ENCODE assay signal across 27 cellular contexts in the genomic region with DNA sequence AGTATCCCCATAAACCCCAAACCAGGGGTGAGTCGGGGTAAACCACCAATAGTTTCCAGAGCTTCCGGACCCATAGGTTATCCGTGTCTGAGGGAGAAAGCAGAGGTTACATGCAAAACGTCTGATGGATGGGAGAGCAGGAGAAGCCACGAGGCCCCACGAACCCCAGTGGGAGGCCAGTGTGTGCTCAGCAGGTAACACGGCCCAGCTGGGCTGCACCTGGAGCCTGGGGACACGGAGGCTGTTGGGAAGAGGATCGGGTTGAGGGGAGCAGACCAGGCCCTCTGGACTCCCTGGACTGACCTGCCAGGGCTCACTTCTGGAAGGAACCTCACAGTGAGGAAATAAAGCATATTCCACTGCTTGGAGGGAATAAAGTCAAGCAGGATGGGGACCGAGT.
DNase-seq lines count a peak whose midpoint lies in the region; ATAC-seq, FAIRE-seq and TF ChIP-seq lines count a peak whose summit lies in the region.
"Had no signal": no experiment of that assay in that cellular context is flagged by ENCODE, and none has a peak within 500 bp of the region (broad histone marks: within the 10 kb centered on the region; RNA-seq: fewer than 3 reads in every experiment).

No MANE protein-coding gene starts in this region.

- peak overlapping the region; percentile 80; the same call in 1 of the 2 replicates for H3K27ac Mint-ChIP-seq in GM23338
- peak overlapping the region; percentile 4 for H3K27ac Mint-ChIP-seq in activated T-helper 17 cell treated with anti-CD3 and anti-CD28 coated beads, Interleukin-2, amount 50 U/mL, for 72 hours
- H3K27ac Mint-ChIP-seq in stimulated activated naive B cell treated with anti-CD40 and anti-IgM and Interleukin-4, amounts not matched to agents 10 μg/mL and 1 μg/mL and 100 μg/mL, for 72 hours: peak overlapping the region; percentile 39
- no peak overlapping the region for H3K27ac Mint-ChIP-seq in activated naive CD8-positive, alpha-beta T cell treated with anti-CD3 and anti-CD28 coated beads, Interleukin-2, amount 50 U/mL, for 24 hours
- no peak overlapping the region for H3K27ac Mint-ChIP-seq in CD8-positive, alpha-beta memory T cell
- H3K27ac Mint-ChIP-seq: CD8-positive, alpha-beta T cell; HFFc6 had no signal

- no peaks in the 10 kb centered on the region for H3K36me3 ChIP-seq in GM23338 (ENCODE audit: insufficient read depth)
- H3K36me3 ChIP-seq in HepG2 (replicated peaks in 1 of 2; ENCODE audit: control insufficient read depth in 1 of 2, insufficient read depth in 2 of 2, low read length in 2 of 2): peaks cover 21 to 32% of the 10 kb centered on the region in 2 experiments
- H3K36me3 ChIP-seq in CD8-positive, alpha-beta memory T cell (ENCODE audit: insufficient read depth, low read length): peaks cover 2% of the 10 kb centered on the region

- H3F3A ChIP-seq in GM23338 (replicated peaks; ENCODE audit: low read depth): no peaks in the 10 kb centered on the region

- H3K4me2 ChIP-seq in GM23338 (no peak overlapping the region), HepG2 (ENCODE audit: low read depth, low read length) (no peak overlapping the region)
- H3K4me2 ChIP-seq: BLaER1 treated with 17β-estradiol and CSF1 and Interleukin-3, amounts not matched to agents 10 nM and 100 nM had no signal

- no peak for TF ChIP-seq POLR2A in HepG2 (IDR thresholded peaks at IDR 0.05; ENCODE audit: insufficient read depth in 1 of 2, low read depth in 2 of 2, low read length in 2 of 2)

- no peak for TF ChIP-seq EP300 in HepG2 (IDR thresholded peaks at IDR 0.05; ENCODE audit: low read depth in 2 of 2, low read length in 2 of 2)
- TF ChIP-seq EP300 in HepG2 (CRISPR knock-in tag; IDR thresholded peaks at IDR 0.05; ENCODE audit: borderline replicate concordance): no peak

- H2AFZ ChIP-seq in GM23338 (no peak overlapping the region), HepG2 (ENCODE audit: low read length) (no peak overlapping the region)

- DNase-seq in GM23338 (ENCODE audit: low spot score): no peak
- DNase-seq in HepG2 (ENCODE audit: low spot score): no peak
- no peak for DNase-seq in stimulated activated naive B cell treated with anti-CD40 and anti-IgM and Interleukin-4, amounts not matched to agents 10 μg/mL and 1 μg/mL and 100 μg/mL, for 72 hours
- no peak for DNase-seq in activated naive CD8-positive, alpha-beta T cell treated with anti-CD3 and anti-CD28 coated beads, Interleukin-2, amount 50 U/mL, for 24 hours
- no peak for DNase-seq in midbrain (lab: John Stamatoyannopoulos, UW)
- DNase-seq in OCI-M2 (lab: John Stamatoyannopoulos, UW; ENCODE audit: unreplicated experiment): no peak
- DNase-seq in CD8-positive, alpha-beta memory T cell: no peak
- DNase-seq: ACHN; CD8-positive, alpha-beta T cell; DMS53; EL; GF-D8; HFFc6; MG63; NCI-H1048; NCI-H1417 treated with DMSO at 0.1 percent for 48 hours; NCI-H2029; NCI-H2171; NCI-H345; NCI-H524 treated with DMSO at 0.1 percent for 48 hours; OCI-M1; SHP77 had no signal

- H3K4me3 ChIP-seq in GM23338 (no peak overlapping the region), HepG2 (replicated peaks in 1 of 3; ENCODE audit: insufficient read depth in 1 of 3, low read depth in 2 of 3, low read length in 3 of 3) (no peak overlapping the region)
- H3K4me3 ChIP-seq in CD8-positive, alpha-beta memory T cell (ENCODE audit: low read length): no peak overlapping the region
- H3K4me3 ChIP-seq: BLaER1 treated with 17β-estradiol and CSF1 and Interleukin-3, amounts not matched to agents 10 nM and 100 nM; MG63 had no signal

- no peaks in the 10 kb centered on the region for H3K9me2 ChIP-seq in GM23338 (ENCODE audit: insufficient read depth)

- in situ Hi-C loops in HepG2 (cut with HindIII; ENCODE audit: extremely low pct_ligation_motif_present, low pct_unique_long_range_greater_than_20kb): no loop called here

- peaks cover 4% of the 10 kb centered on the region for H3K27me3 Mint-ChIP-seq in GM23338 (ENCODE audit: insufficient read depth, low read depth, poor library complexity)
- H3K27me3 Mint-ChIP-seq in activated T-helper 17 cell treated with anti-CD3 and anti-CD28 coated beads, Interleukin-2, amount 50 U/mL, for 72 hours: no peaks in the 10 kb centered on the region
- H3K27me3 Mint-ChIP-seq in stimulated activated naive B cell treated with anti-CD40 and anti-IgM and Interleukin-4, amounts not matched to agents 10 μg/mL and 1 μg/mL and 100 μg/mL, for 72 hours: no peaks in the 10 kb centered on the region
- no peaks in the 10 kb centered on the region for H3K27me3 Mint-ChIP-seq in activated naive CD8-positive, alpha-beta T cell treated with anti-CD3 and anti-CD28 coated beads, Interleukin-2, amount 50 U/mL, for 24 hours
- H3K27me3 Mint-ChIP-seq in CD8-positive, alpha-beta memory T cell: no peaks in the 10 kb centered on the region

- H3K9ac ChIP-seq in HepG2 (ENCODE audit: insufficient read depth, low read depth, low read length): no peak overlapping the region
- H3K9ac ChIP-seq: BLaER1 treated with 17β-estradiol and CSF1 and Interleukin-3, amounts not matched to agents 10 nM and 100 nM had no signal

- no peak overlapping the region for H3K27ac ChIP-seq in GM23338 (ENCODE audit: low read depth)
- H3K27ac ChIP-seq in HepG2 (ENCODE audit: extremely low read length, insufficient read depth, low read length): no peak overlapping the region
- no peak overlapping the region for H3K27ac ChIP-seq in CD8-positive, alpha-beta memory T cell (ENCODE audit: low read depth, low read length)
- H3K27ac ChIP-seq: BLaER1 treated with 17β-estradiol and CSF1 and Interleukin-3, amounts not matched to agents 10 nM and 100 nM had no signal

- WGBS in HepG2 (ENCODE audit: low lambda C conversion rate): 92% methylated on average over 10 of the region's 10 CpGs

- TF ChIP-seq RAD21 in HepG2 (CRISPR knock-in tag; IDR thresholded peaks at IDR 0.05): no peak

- no peaks in the 10 kb centered on the region; the same call in 1 of the 2 replicates for H4K20me1 ChIP-seq in GM23338 (replicated peaks; ENCODE audit: insufficient read depth)
- no peaks in the 10 kb centered on the region for H4K20me1 ChIP-seq in HepG2 (ENCODE audit: insufficient read depth, low read length)

- FAIRE-seq in HepG2 (lab: Jason Lieb, UNC): no peak
- FAIRE-seq: D721Med, GM19239, H54 had no signal

- H3K27me3 ChIP-seq in GM23338 (ENCODE audit: insufficient read depth): no peaks in the 10 kb centered on the region
- H3K27me3 ChIP-seq in HepG2 (ENCODE audit: control insufficient read depth in 1 of 2, insufficient read depth in 2 of 2, low read length in 2 of 2): no peaks in the 10 kb centered on the region
- no peaks in the 10 kb centered on the region for H3K27me3 ChIP-seq in CD8-positive, alpha-beta memory T cell (ENCODE audit: insufficient read depth, low read length, poor library complexity, severe bottlenecking)
- H3K27me3 ChIP-seq: BLaER1 treated with 17β-estradiol and CSF1 and Interleukin-3, amounts not matched to agents 10 nM and 100 nM; MG63 had no signal

- CTCF ChIA-PET in HepG2 (lab: Yijun Ruan, JAX; ENCODE audit: low intra/inter-chr PET ratio, low total read pairs): no interaction called here
- CTCF ChIA-PET in CD8-positive, alpha-beta memory T cell (lab: Charles Lee): no interaction called here

- no peak for TF ChIP-seq CTCF in GM23338 (conservative IDR thresholded peaks at IDR 0.05; ENCODE audit: low read depth in 2 of 2)
- TF ChIP-seq CTCF in HepG2 (CRISPR knock-in tag; IDR thresholded peaks at IDR 0.05): no peak

- no TSS peak for BruUV-seq in HepG2 (replicated peaks; lab: Mats Ljungman, UMichigan)

- H3K4me1 ChIP-seq in GM23338 (ENCODE audit: insufficient read depth) (no peaks in the 10 kb centered on the region), HepG2 (ENCODE audit: insufficient read depth, low read length) (peaks cover 7% of the 10 kb centered on the region; the same call in 1 of the 2 replicates)
- no peaks in the 10 kb centered on the region for H3K4me1 ChIP-seq in CD8-positive, alpha-beta memory T cell (ENCODE audit: insufficient read depth, low read length)

- ATAC-seq in GM23338 (no peak), HepG2 (no peak)
- no peak for ATAC-seq in activated T-helper 17 cell treated with anti-CD3 and anti-CD28 coated beads, Interleukin-2, amount 50 U/mL, for 72 hours (replicated peaks)
- no peak for ATAC-seq in stimulated activated naive B cell treated with anti-CD40 and anti-IgM and Interleukin-4, amounts not matched to agents 10 μg/mL and 1 μg/mL and 100 μg/mL, for 72 hours (replicated peaks)
- no peak for ATAC-seq in activated naive CD8-positive, alpha-beta T cell treated with anti-CD3 and anti-CD28 coated beads, Interleukin-2, amount 50 U/mL, for 24 hours
- ATAC-seq: CD8-positive, alpha-beta T cell had no signal

- H3K4me3 Mint-ChIP-seq in GM23338: no peak overlapping the region
- H3K4me3 Mint-ChIP-seq in activated T-helper 17 cell treated with anti-CD3 and anti-CD28 coated beads, Interleukin-2, amount 50 U/mL, for 72 hours: no peak overlapping the region
- no peak overlapping the region for H3K4me3 Mint-ChIP-seq in stimulated activated naive B cell treated with anti-CD40 and anti-IgM and Interleukin-4, amounts not matched to agents 10 μg/mL and 1 μg/mL and 100 μg/mL, for 72 hours
- H3K4me3 Mint-ChIP-seq in activated naive CD8-positive, alpha-beta T cell treated with anti-CD3 and anti-CD28 coated beads, Interleukin-2, amount 50 U/mL, for 24 hours: no peak overlapping the region
- H3K4me3 Mint-ChIP-seq in CD8-positive, alpha-beta memory T cell: no peak overlapping the region
- H3K4me3 Mint-ChIP-seq: CD8-positive, alpha-beta T cell; HFFc6 had no signal

- no peaks in the 10 kb centered on the region for H3K9me3 Mint-ChIP-seq in GM23338
- H3K9me3 Mint-ChIP-seq in activated T-helper 17 cell treated with anti-CD3 and anti-CD28 coated beads, Interleukin-2, amount 50 U/mL, for 72 hours: no peaks in the 10 kb centered on the region
- H3K9me3 Mint-ChIP-seq in stimulated activated naive B cell treated with anti-CD40 and anti-IgM and Interleukin-4, amounts not matched to agents 10 μg/mL and 1 μg/mL and 100 μg/mL, for 72 hours: no peaks in the 10 kb centered on the region
- H3K9me3 Mint-ChIP-seq in activated naive CD8-positive, alpha-beta T cell treated with anti-CD3 and anti-CD28 coated beads, Interleukin-2, amount 50 U/mL, for 24 hours: no peaks in the 10 kb centered on the region
- no peaks in the 10 kb centered on the region for H3K9me3 Mint-ChIP-seq in CD8-positive, alpha-beta memory T cell
- H3K9me3 Mint-ChIP-seq: CD8-positive, alpha-beta T cell; HFFc6 had no signal

- POLR2A ChIA-PET in HepG2 (lab: Yijun Ruan, JAX): no interaction called here
- POLR2A ChIA-PET in CD8-positive, alpha-beta memory T cell (lab: Charles Lee): no interaction called here

- H3K36me3 Mint-ChIP-seq in GM23338 (ENCODE audit: low read depth): peaks cover 12% of the 10 kb centered on the region
- peaks cover 42% of the 10 kb centered on the region for H3K36me3 Mint-ChIP-seq in activated T-helper 17 cell treated with anti-CD3 and anti-CD28 coated beads, Interleukin-2, amount 50 U/mL, for 72 hours (ENCODE audit: low read depth)
- peaks cover 57 to 58% of the 10 kb centered on the region in 2 donors for H3K36me3 Mint-ChIP-seq in stimulated activated naive B cell treated with anti-CD40 and anti-IgM and Interleukin-4, amounts not matched to agents 10 μg/mL and 1 μg/mL and 100 μg/mL, for 72 hours
- H3K36me3 Mint-ChIP-seq in activated naive CD8-positive, alpha-beta T cell treated with anti-CD3 and anti-CD28 coated beads, Interleukin-2, amount 50 U/mL, for 24 hours (ENCODE audit: low read depth): peaks cover 13% of the 10 kb centered on the region
- H3K36me3 Mint-ChIP-seq in CD8-positive, alpha-beta memory T cell: peaks cover 0 to 35% (median 2%) of the 10 kb centered on the region in 3 donors

- H3K9me3 ChIP-seq in HepG2 (ENCODE audit: low read length): no peaks in the 10 kb centered on the region
- no peaks in the 10 kb centered on the region for H3K9me3 ChIP-seq in CD8-positive, alpha-beta memory T cell (ENCODE audit: low read length)
- H3K9me3 ChIP-seq: MG63 had no signal

- H3K79me2 ChIP-seq in GM23338 (replicated peaks; ENCODE audit: insufficient read depth): no peaks in the 10 kb centered on the region
- H3K79me2 ChIP-seq in HepG2 (ENCODE audit: insufficient read depth, low read length): no peaks in the 10 kb centered on the region

- peaks cover 4% of the 10 kb centered on the region; the same call in 2 of the 3 replicates for H3K4me1 Mint-ChIP-seq in GM23338
- no peaks in the 10 kb centered on the region for H3K4me1 Mint-ChIP-seq in activated T-helper 17 cell treated with anti-CD3 and anti-CD28 coated beads, Interleukin-2, amount 50 U/mL, for 72 hours
- peaks cover 14 to 22% of the 10 kb centered on the region in 2 donors for H3K4me1 Mint-ChIP-seq in stimulated activated naive B cell treated with anti-CD40 and anti-IgM and Interleukin-4, amounts not matched to agents 10 μg/mL and 1 μg/mL and 100 μg/mL, for 72 hours
- no peaks in the 10 kb centered on the region for H3K4me1 Mint-ChIP-seq in activated naive CD8-positive, alpha-beta T cell treated with anti-CD3 and anti-CD28 coated beads, Interleukin-2, amount 50 U/mL, for 24 hours
- H3K4me1 Mint-ChIP-seq in CD8-positive, alpha-beta memory T cell: no peaks in the 10 kb centered on the region

- intact Hi-C loops in HepG2 (cut with micrococcal nuclease; ENCODE audit: unreplicated experiment): no loop called here

Comparison
In these comparisons a context has a peak if more than half of its experiments do, and no peak if none do; other contexts are left out.
1. H3K27ac Mint-ChIP-seq: peak in GM23338 (single experiment), activated T-helper 17 cell treated with anti-CD3 and anti-CD28 coated beads, Interleukin-2, amount 50 U/mL, for 72 hours (single experiment) and stimulated activated naive B cell treated with anti-CD40 and anti-IgM and Interleukin-4, amounts not matched to agents 10 μg/mL and 1 μg/mL and 100 μg/mL, for 72 hours (single experiment); none in activated naive CD8-positive, alpha-beta T cell treated with anti-CD3 and anti-CD28 coated beads, Interleukin-2, amount 50 U/mL, for 24 hours (single experiment) and CD8-positive, alpha-beta memory T cell (0 of 8).